Comparison of ENCODE assay signal across 8 cellular contexts in the genomic region with DNA sequence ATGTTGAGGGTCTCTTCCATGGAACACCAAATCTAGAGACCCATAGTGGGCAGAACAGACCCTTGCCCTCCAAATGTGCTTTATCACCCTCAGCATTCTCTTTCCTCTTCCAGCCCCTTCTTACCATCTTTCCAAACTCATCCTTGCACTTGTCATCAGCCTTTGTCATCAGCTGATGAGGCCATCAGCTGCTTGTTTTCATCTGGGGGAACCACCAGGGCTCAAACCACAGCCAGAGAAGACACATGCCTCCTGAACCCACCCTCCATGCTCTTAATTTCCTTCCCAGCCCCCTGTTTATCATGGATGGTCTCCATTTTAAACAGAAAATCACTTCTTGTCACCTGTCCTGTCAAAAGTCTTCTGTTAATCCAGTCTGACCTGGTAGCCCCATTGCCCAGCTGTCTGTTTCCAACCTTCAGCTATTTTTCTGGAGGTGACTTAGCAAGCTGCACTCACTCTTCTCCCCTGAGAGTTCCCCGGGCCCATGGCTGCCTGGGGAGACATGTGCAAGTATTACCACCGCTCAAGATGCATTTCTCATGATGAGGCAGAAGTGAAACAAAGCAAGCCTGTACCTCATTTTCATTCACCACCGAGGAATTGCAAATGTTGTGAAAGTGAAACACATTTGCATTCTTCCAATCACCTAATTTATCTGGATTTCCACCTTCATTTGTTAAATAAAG. TPM values are rescaled to one million over a fixed set of nuclear protein-coding genes. Genes with fewer than 3 reads are reported as not detected.
DNase-seq lines count a peak whose midpoint lies in the region; ATAC-seq and TF ChIP-seq lines count a peak whose summit lies in the region.

No MANE protein-coding gene starts in this region.

- no peak for TF ChIP-seq POLR2A in testis (IDR thresholded peaks at IDR 0.05)

- intact Hi-C loops in testis (cut with DNase I; ENCODE audit: low total_unique reads) = no loop called here

- WGBS in testis, 2 donors = 76% methylated on average over 3 of the region's 3 CpGs

- ATAC-seq in GM21723 (IDR thresholded peaks at IDR 0.05; ENCODE audit: unreplicated experiment) (peak; percentile 100), HG03565 (IDR thresholded peaks at IDR 0.05; ENCODE audit: unreplicated experiment) (peak; percentile 99)

- DNase-seq in SIG-M5 treated with dmso at 0.1 percent for 504 hours (lab: John Stamatoyannopoulos, UW; ENCODE audit: unreplicated experiment) (peak; percentile 30), SIG-M5 (lab: John Stamatoyannopoulos, UW) (no peak), myocyte (ENCODE audit: low read depth) (peak; percentile 55), testis (no peak), Ammon's horn (ENCODE audit: low spot score) (no peak), DMS 273 treated with DMSO at 0.1 percent for 48 hours (lab: John Stamatoyannopoulos, UW) (no peak)

- H3K36me3 ChIP-seq in testis (ENCODE audit: low read depth, missing control alignments) = no peaks in the 10 kb centered on the region

- no peak overlapping the region for H3K27ac ChIP-seq in testis

- TF ChIP-seq CTCF in testis (IDR thresholded peaks at IDR 0.05) = no peak

- H3K4me3 ChIP-seq in testis = no peak overlapping the region

- no peaks in the 10 kb centered on the region for H3K27me3 ChIP-seq in testis

- H3K9me3 ChIP-seq in testis = no peaks in the 10 kb centered on the region

- no peaks in the 10 kb centered on the region for H3K4me1 ChIP-seq in testis

RNA-seq across cellular contexts. Expression of a gene that starts 14.7 kb away (rescaled TPM):
- total RNA-seq in myocyte (4.0 and 12.0 TPM in 2 replicates), testis (10 to 100 TPM in 1 of 2 donors, 1 to 10 TPM in 1; 10.0 to 11.1 TPM)
- 3.3 TPM for polyA plus RNA-seq in myocyte (2012)
- 17.9 TPM for polyA plus RNA-seq in testis (ENCODE audit: insufficient read depth, low read depth, low replicate concordance)

Comparison
In these comparisons a context has a peak if more than half of its experiments do, and no peak if none do; other contexts are left out.
1. DNase-seq: peak in SIG-M5 treated with dmso at 0.1 percent for 504 hours (single experiment) and myocyte (single experiment); none in SIG-M5 (single experiment), testis (single experiment), Ammon's horn (single experiment) and DMS 273 treated with DMSO at 0.1 percent for 48 hours (single experiment).